ENCODE assay signal across 8 cellular contexts in the genomic region with DNA sequence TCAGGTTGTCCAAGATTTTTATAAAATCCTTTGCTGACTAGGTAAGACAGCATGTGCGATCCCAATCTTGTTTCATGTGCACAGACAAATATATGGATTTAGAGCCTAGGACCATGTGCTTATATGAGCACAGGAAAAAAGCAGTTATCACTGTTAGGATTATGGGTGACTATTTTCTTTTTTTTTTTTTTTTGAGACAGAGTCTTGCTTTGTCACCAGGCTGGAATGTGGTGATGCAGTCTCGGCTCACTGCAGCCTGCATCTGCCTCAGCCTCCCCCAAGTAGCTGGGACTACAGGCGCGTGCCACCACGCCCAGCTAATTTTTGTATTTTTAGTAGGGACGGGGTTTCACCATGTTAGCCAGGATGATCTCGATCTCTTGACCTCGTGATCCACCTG. TPM values are rescaled to one million over a fixed set of nuclear protein-coding genes. Genes with fewer than 3 reads are reported as not detected.
DNase-seq lines count a peak whose midpoint lies in the region; ATAC-seq and TF ChIP-seq lines count a peak whose summit lies in the region.
"Not testable (repeated sequence)": the region's sequence is repeated elsewhere in the genome, so short reads cannot be mapped to it uniquely, and the experiment has no call there.

No MANE protein-coding gene starts in this region.

- DNase-seq in AG10803 (ENCODE audit: low read depth) (peak; percentile 66), GM23248 (peak; percentile 79), M059J (ENCODE audit: low read depth) (peak; percentile 81), mammary epithelial cell (peak; percentile 49), fibroblast of pulmonary artery (ENCODE audit: low read depth) (peak; percentile 71), kidney glomerular epithelial cell (lab: John Stamatoyannopoulos, UW) (peak; percentile 58), stromal cell of bone marrow (ENCODE audit: low read depth) (peak; percentile 35)

- not testable (repeated sequence) for H3F3A ChIP-seq in GM23248 (ENCODE audit: insufficient read depth)

- intact Hi-C loops in mammary epithelial cell (cut with micrococcal nuclease): not testable (repeated sequence)

- not testable (repeated sequence) for H3K9me2 ChIP-seq in GM23248 (ENCODE audit: insufficient read depth)

- CTCF ChIA-PET in mammary epithelial cell (lab: Charles Lee; ENCODE audit: low non-redundant PET): interaction anchor here (0.6 kb wide), 1 partner anchor 33 kb away, joined by 3 read pairs; no protein-coding TSS in a partner anchor

- H3K4me1 ChIP-seq in GM23248 (ENCODE audit: insufficient read depth); mammary epithelial cell (ENCODE audit: insufficient read depth, low read length): not testable (repeated sequence)

- not testable (repeated sequence) for H3K4me3 ChIP-seq in AG10803 (ENCODE audit: low read length); GM23248; mammary epithelial cell (replicated peaks in 1 of 3; ENCODE audit: insufficient read depth in 1 of 3, low read depth in 2 of 3, low read length in 3 of 3); fibroblast of pulmonary artery (replicated peaks; ENCODE audit: low read depth, low read length)

- TF ChIP-seq CTCF in AG10803 (conservative IDR thresholded peaks at IDR 0.05; ENCODE audit: low read length); mammary epithelial cell (conservative IDR thresholded peaks at IDR 0.05 in 1 of 2, IDR thresholded peaks at IDR 0.05 in 1 of 2; ENCODE audit: extremely low read depth in 1 of 2, insufficient read depth in 1 of 2, low read depth in 1 of 2, low read length in 2 of 2); fibroblast of pulmonary artery (IDR thresholded peaks at IDR 0.05; ENCODE audit: low read length, missing control alignments): not testable (repeated sequence)

- not testable (repeated sequence) for H2AFZ ChIP-seq in GM23248; mammary epithelial cell (ENCODE audit: low read depth, low read length)

- dilution Hi-C loops in mammary epithelial cell (cut with HindIII; ENCODE audit: low sequenced_read_pairs): not testable (repeated sequence)

- BruUV-seq in mammary epithelial cell (replicated peaks; lab: Mats Ljungman, UMichigan): not testable (repeated sequence)

- not testable (repeated sequence) for H4K20me1 ChIP-seq in GM23248 (ENCODE audit: insufficient read depth); mammary epithelial cell (ENCODE audit: insufficient read depth, low read length)

- H3K9ac ChIP-seq in GM23248: 0 out of 2 replicates have a peak overlapping the region, but pooled peaks have one; percentile 21
- not testable (repeated sequence) for H3K9ac ChIP-seq in mammary epithelial cell (ENCODE audit: insufficient read depth, low read length)

- not testable (repeated sequence) for H3K9me3 ChIP-seq in GM23248 (ENCODE audit: low read depth); mammary epithelial cell (replicated peaks; ENCODE audit: insufficient read depth, low read length)

- H3K27me3 ChIP-seq in GM23248 (replicated peaks; ENCODE audit: insufficient read depth); mammary epithelial cell (ENCODE audit: insufficient read depth, low read length): not testable (repeated sequence)

- not testable (repeated sequence) for H3K36me3 ChIP-seq in GM23248 (ENCODE audit: low read depth); mammary epithelial cell (ENCODE audit: insufficient read depth, low read length)

- H3K79me2 ChIP-seq in GM23248 (ENCODE audit: insufficient read depth): peaks cover 100% of the 10 kb centered on the region
- H3K79me2 ChIP-seq in mammary epithelial cell (ENCODE audit: insufficient read depth, low read length): peaks cover 85% of the 10 kb centered on the region

- H3K27ac ChIP-seq in GM23248 (peak overlapping the region; percentile 23; the same call in 1 of the 2 replicates), mammary epithelial cell (ENCODE audit: insufficient read depth, low read depth, low read length) (peak overlapping the region; percentile 29)

- in situ Hi-C loops in GM23248 (cut with MboI); mammary epithelial cell (cut with MboI; ENCODE audit: low sequenced_read_pairs in 2 of 2): not testable (repeated sequence)

- H3K4me2 ChIP-seq in GM23248 (ENCODE audit: unreplicated experiment) (peak overlapping the region; percentile 2), mammary epithelial cell (ENCODE audit: insufficient read depth, low read depth, low read length) (peak overlapping the region; percentile 41)

- 70 to 77% methylated on average over 8 of the region's 8 CpGs for WGBS in GM23248 (ENCODE audit: low coverage in 1 of 2, low lambda C conversion rate in 2 of 2, missing lambda C conversion rate in 2 of 2), 2 experiments
- 83% methylated on average over 8 of the region's 8 CpGs for WGBS in mammary epithelial cell (ENCODE audit: low coverage, missing lambda C conversion rate)

- peak; percentile 82 for ATAC-seq in SK-N-SH treated with all-trans-retinoic acid at 6 μM for 48 hours

RNA-seq across cellular contexts. Expression of gene TBPL1, which starts 14.8 kb away (rescaled TPM):
- total RNA-seq in GM23248 (2014; rRNA removed; shearing (Covaris generic)): 40.5 and 42.7 TPM in 2 replicates
- polyA plus RNA-seq in GM23248 (2016; fragmentation: Nextera tagmentation; extraction: Ambion mirVana) (46.0 and 53.5 TPM in 2 replicates), mammary epithelial cell (23.7 TPM)
- 45.2 and 56.6 TPM in 2 replicates for total RNA-seq in M059J (2014; rRNA removed; shearing (Covaris generic))
- 10 to 100 TPM; 19.2 to 25.6 TPM for total RNA-seq in mammary epithelial cell
- polyA minus RNA-seq in mammary epithelial cell: 1.2 TPM
